Comparison of ENCODE assay signal across 11 cellular contexts in the genomic region with DNA sequence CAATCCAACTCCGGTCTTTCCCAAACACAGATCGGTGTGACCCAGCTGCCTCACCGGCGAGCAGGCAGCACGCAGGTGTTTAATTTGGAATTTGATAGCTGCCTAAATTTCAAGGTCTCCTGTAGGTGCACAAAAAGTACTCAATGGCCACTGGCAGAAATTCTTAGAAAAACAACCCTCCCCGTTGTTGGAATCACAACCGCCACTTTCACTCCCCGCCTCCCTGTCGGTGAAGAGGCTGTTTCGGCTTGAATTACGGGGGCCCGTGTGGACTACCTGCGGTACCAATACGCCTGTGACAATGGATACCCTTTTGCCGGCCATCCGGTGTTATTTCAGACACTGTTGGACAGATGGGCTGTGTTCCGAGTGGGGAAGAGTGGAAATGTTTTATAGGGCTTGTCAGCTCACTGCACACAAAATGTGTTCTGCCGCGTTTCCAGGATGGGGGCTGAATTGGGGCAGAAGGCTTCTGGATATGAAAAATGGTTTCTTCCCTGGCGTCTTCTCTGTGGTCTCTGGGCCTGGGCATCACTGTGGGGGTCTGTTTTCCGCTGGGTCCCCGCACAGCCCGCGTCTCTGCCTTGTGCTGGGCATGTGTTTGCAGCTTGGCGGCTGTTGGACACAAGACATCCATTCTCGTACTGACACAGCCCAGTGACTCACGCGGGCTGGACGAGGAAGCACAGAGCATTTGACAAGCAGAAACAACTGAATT. TPM values are rescaled to one million over a fixed set of nuclear protein-coding genes. Genes with fewer than 3 reads are reported as not detected.
DNase-seq lines count a peak whose midpoint lies in the region; ATAC-seq and TF ChIP-seq lines count a peak whose summit lies in the region.
"Had no signal": no experiment of that assay in that cellular context is flagged by ENCODE, and none has a peak within 500 bp of the region (broad histone marks: within the 10 kb centered on the region; RNA-seq: fewer than 3 reads in every experiment).

No MANE protein-coding gene starts in this region.

- H3K79me1 ChIP-seq in neuronal stem cell (ENCODE audit: low read depth, low read length) = no peaks in the 10 kb centered on the region

- TF ChIP-seq CTCF in Caco-2 (IDR thresholded peaks at IDR 0.05; ENCODE audit: insufficient read depth in 1 of 2, low read depth in 1 of 2, low read length in 1 of 2, severe bottlenecking in 1 of 2, unreplicated experiment in 1 of 2) (no peak), brain (conservative IDR thresholded peaks at IDR 0.05) (no peak), spleen (IDR thresholded peaks at IDR 0.05 in 8 of 11, conservative IDR thresholded peaks at IDR 0.05 in 3 of 11) (no peak)

- H3K27ac ChIP-seq in neuronal stem cell (replicated peaks; ENCODE audit: low read length) (no peak overlapping the region), spleen (no peak overlapping the region)
- H3K27ac ChIP-seq: vagina had no signal

- peak overlapping the region; percentile 20 for H3K23ac ChIP-seq in neuronal stem cell (ENCODE audit: low read depth, low read length, poor library complexity)

- H3K36me3 Mint-ChIP-seq in Caco-2 (ENCODE audit: insufficient read depth, unreplicated experiment) (no peaks in the 10 kb centered on the region), brain (no peaks in the 10 kb centered on the region)
- no peaks in the 10 kb centered on the region for H3K36me3 Mint-ChIP-seq in activated naive CD8-positive, alpha-beta T cell treated with anti-CD3 and anti-CD28 coated beads, Interleukin-2, amount 50 U/mL, for 24 hours (ENCODE audit: low read depth)
- H3K36me3 Mint-ChIP-seq: IgD-negative memory B cell had no signal

- intact Hi-C loops in Caco-2 (cut with micrococcal nuclease; ENCODE audit: unreplicated experiment) = no loop called here
- intact Hi-C loops in spleen (cut with DNase I; ENCODE audit: low total_unique reads) = no loop called here

- no peak overlapping the region for H2BK12ac ChIP-seq in neuronal stem cell (ENCODE audit: low read length)

- CTCF ChIA-PET in Caco-2 (lab: Charles Lee) = interaction anchor here (1.2 kb wide), 1 partner anchor 65 kb away, joined by 3 read pairs; no protein-coding TSS in a partner anchor

- peak overlapping the region; percentile 22 for H3K4me3 ChIP-seq in Caco-2 (ENCODE audit: low read depth, low read length)
- H3K4me3 ChIP-seq in neuronal stem cell (ENCODE audit: low read length in 2 of 2) = no peak overlapping the region
- H3K4me3 ChIP-seq in spleen = no peak overlapping the region

- H3K4me3 Mint-ChIP-seq in Caco-2 (ENCODE audit: unreplicated experiment) (peak overlapping the region; percentile 69), brain (peak overlapping the region in 1 of 5 experiments; percentile 24)
- no peak overlapping the region for H3K4me3 Mint-ChIP-seq in activated naive CD8-positive, alpha-beta T cell treated with anti-CD3 and anti-CD28 coated beads, Interleukin-2, amount 50 U/mL, for 24 hours
- H3K4me3 Mint-ChIP-seq: IgD-negative memory B cell had no signal

- no peak overlapping the region for H4K91ac ChIP-seq in neuronal stem cell (ENCODE audit: low read depth, low read length, poor library complexity)

- H2AK5ac ChIP-seq in neuronal stem cell (ENCODE audit: low read depth, low read length) = peak overlapping the region; percentile 11

- H3K18ac ChIP-seq in neuronal stem cell (ENCODE audit: low read length) = peak overlapping the region; percentile 58

- no peak overlapping the region for H2AFZ ChIP-seq in neuronal stem cell (ENCODE audit: low read length)

- H3K14ac ChIP-seq in neuronal stem cell (ENCODE audit: low read length) = no peak overlapping the region

- H3K9me3 Mint-ChIP-seq in Caco-2 (ENCODE audit: unreplicated experiment) (peaks cover 9% of the 10 kb centered on the region), brain (peaks cover 0 to 7% (median 3%) of the 10 kb centered on the region in 5 experiments)
- no peaks in the 10 kb centered on the region for H3K9me3 Mint-ChIP-seq in activated naive CD8-positive, alpha-beta T cell treated with anti-CD3 and anti-CD28 coated beads, Interleukin-2, amount 50 U/mL, for 24 hours

- DNase-seq in Caco-2 (peak in 1 of 2 experiments; percentile 16), NCI-H2081 (lab: John Stamatoyannopoulos, UW) (peak; percentile 73 to 93), neuronal stem cell (ENCODE audit: low spot score) (no peak), spleen (no peak), OCI-M1 (lab: John Stamatoyannopoulos, UW) (no peak)
- no peak for DNase-seq in activated naive CD8-positive, alpha-beta T cell treated with anti-CD3 and anti-CD28 coated beads, Interleukin-2, amount 50 U/mL, for 24 hours
- DNase-seq: DND-41 had no signal

- H3K4me1 ChIP-seq in Caco-2 (no peaks in the 10 kb centered on the region), neuronal stem cell (ENCODE audit: control insufficient read depth in 2 of 2, insufficient read depth in 1 of 2, low read depth in 1 of 2, low read length in 2 of 2) (peaks cover 0 to 1% of the 10 kb centered on the region in 2 donors), spleen (no peaks in the 10 kb centered on the region)
- H3K4me1 ChIP-seq: vagina had no signal

- no peak overlapping the region for H3K4me2 ChIP-seq in neuronal stem cell (ENCODE audit: insufficient read depth, low read length, poor library complexity, severe bottlenecking)

- H3K4ac ChIP-seq in neuronal stem cell (ENCODE audit: low read length) = no peak overlapping the region

- no peak for TF ChIP-seq POLR2A in spleen (IDR thresholded peaks at IDR 0.05)

- H3K36me3 ChIP-seq in Caco-2 (ENCODE audit: control insufficient read depth, insufficient read depth, low read length) = no peaks in the 10 kb centered on the region
- H3K36me3 ChIP-seq in neuronal stem cell (replicated peaks in 1 of 2; ENCODE audit: control insufficient read depth in 2 of 2, insufficient read depth in 2 of 2, low read length in 2 of 2) = no peaks in the 10 kb centered on the region
- H3K36me3 ChIP-seq in spleen = no peaks in the 10 kb centered on the region
- H3K36me3 ChIP-seq: vagina had no signal

- no peaks in the 10 kb centered on the region for H3K27me3 Mint-ChIP-seq in Caco-2 (ENCODE audit: insufficient read depth, unreplicated experiment)
- no peaks in the 10 kb centered on the region for H3K27me3 Mint-ChIP-seq in brain
- peaks cover 24% of the 10 kb centered on the region for H3K27me3 Mint-ChIP-seq in activated naive CD8-positive, alpha-beta T cell treated with anti-CD3 and anti-CD28 coated beads, Interleukin-2, amount 50 U/mL, for 24 hours

- no peak overlapping the region for H3K27ac Mint-ChIP-seq in Caco-2 (ENCODE audit: unreplicated experiment)
- peak overlapping the region in 3 of 5 experiments; percentile 24 to 48 (median 26) for H3K27ac Mint-ChIP-seq in brain
- no peak overlapping the region for H3K27ac Mint-ChIP-seq in activated naive CD8-positive, alpha-beta T cell treated with anti-CD3 and anti-CD28 coated beads, Interleukin-2, amount 50 U/mL, for 24 hours

- H3K4me1 Mint-ChIP-seq in Caco-2 (ENCODE audit: low read depth, unreplicated experiment) = no peaks in the 10 kb centered on the region
- peaks cover 16% of the 10 kb centered on the region for H3K4me1 Mint-ChIP-seq in brain
- H3K4me1 Mint-ChIP-seq in activated naive CD8-positive, alpha-beta T cell treated with anti-CD3 and anti-CD28 coated beads, Interleukin-2, amount 50 U/mL, for 24 hours = no peaks in the 10 kb centered on the region
- H3K4me1 Mint-ChIP-seq: IgD-negative memory B cell had no signal

- H2BK15ac ChIP-seq in neuronal stem cell (ENCODE audit: low read length) = peak overlapping the region; percentile 72

- peak overlapping the region; percentile 15 for H2BK5ac ChIP-seq in neuronal stem cell (ENCODE audit: low read length)

- no CpG with 5 or more reads among the region's 29 CpGs for whole genome bisulfite sequencing in neuronal stem cell (ENCODE audit: extremely low coverage in 2 of 2, insufficient read length in 2 of 2, insufficient replicate concordance in 1 of 2), 2 donors
- 72 to 82% (median 80%) methylated on average over 29 of the region's 29 CpGs for WGBS in spleen, 5 donors

- BruUV-seq in Caco-2 (replicated peaks; lab: Mats Ljungman, UMichigan) = no TSS peak

- POLR2A ChIA-PET in Caco-2 (lab: Charles Lee) = no interaction called here

- no peak overlapping the region for H3K9ac ChIP-seq in neuronal stem cell (ENCODE audit: low read depth, low read length, poor library complexity)

- no peaks in the 10 kb centered on the region for H3K27me3 ChIP-seq in Caco-2 (replicated peaks; ENCODE audit: control insufficient read depth, insufficient read depth, low read length)
- no peaks in the 10 kb centered on the region for H3K27me3 ChIP-seq in neuronal stem cell (ENCODE audit: control insufficient read depth in 3 of 3, insufficient read depth in 3 of 3, low read depth in 1 of 3, low read length in 3 of 3)
- H3K27me3 ChIP-seq in spleen (replicated peaks in 1 of 7) = peaks cover 0 to 68% (median 6%) of the 10 kb centered on the region in 7 donors
- H3K27me3 ChIP-seq: vagina had no signal

- ATAC-seq in activated naive CD8-positive, alpha-beta T cell treated with anti-CD3 and anti-CD28 coated beads, Interleukin-2, amount 50 U/mL, for 24 hours = no peak
- ATAC-seq in HG02973 (IDR thresholded peaks at IDR 0.05; ENCODE audit: unreplicated experiment) = no peak

- H3K9me3 ChIP-seq in Caco-2 (no peaks in the 10 kb centered on the region), neuronal stem cell (replicated peaks in 1 of 2; ENCODE audit: control insufficient read depth in 2 of 2, insufficient read depth in 1 of 2, low read depth in 1 of 2, low read length in 2 of 2) (no peaks in the 10 kb centered on the region), spleen (no peaks in the 10 kb centered on the region)
- H3K9me3 ChIP-seq: vagina had no signal

- no peak overlapping the region for H4K8ac ChIP-seq in neuronal stem cell (ENCODE audit: low read depth, low read length)

- peak overlapping the region; percentile 90 for H2BK120ac ChIP-seq in neuronal stem cell (ENCODE audit: low read depth, low read length)

RNA-seq across cellular contexts. Expression of gene ZIC5, which starts 45.4 kb away (rescaled TPM):
- 0.49 and 0.66 TPM in 2 replicates for total RNA-seq in Caco-2 (2022)
- 49.1 TPM for polyA plus RNA-seq in brain (ENCODE audit: insufficient read depth, low read depth, low replicate concordance)
- 18.1 TPM for polyA plus RNA-seq in neuronal stem cell (2013, experiment 1 of 2)
- polyA plus RNA-seq in neuronal stem cell (2013, experiment 2 of 2) = 18.3 TPM
- not detected for total RNA-seq in spleen
- polyA plus RNA-seq in spleen = not detected
- total RNA-seq: vagina had no signal
- polyA plus RNA-seq: IgD-negative memory B cell had no signal

RNA-seq across cellular contexts. Expression of gene ZIC2, which starts 55.4 kb away (rescaled TPM):
- 1.3 and 1.9 TPM in 2 replicates for total RNA-seq in Caco-2 (2022)
- 300 TPM for polyA plus RNA-seq in brain (ENCODE audit: insufficient read depth, low read depth, low replicate concordance)
- polyA plus RNA-seq in neuronal stem cell (2013, experiment 1 of 2) = 120 TPM
- polyA plus RNA-seq in neuronal stem cell (2013, experiment 2 of 2) = 122 TPM
- total RNA-seq in spleen = not detected
- not detected for polyA plus RNA-seq in spleen
- total RNA-seq: vagina had no signal
- polyA plus RNA-seq: IgD-negative memory B cell had no signal

Comparison
In these comparisons a context has a peak if more than half of its experiments do, and no peak if none do; other contexts are left out.
1. DNase-seq: peak in NCI-H2081 (2 of 2); none in neuronal stem cell (single experiment), activated naive CD8-positive, alpha-beta T cell treated with anti-CD3 and anti-CD28 coated beads, Interleukin-2, amount 50 U/mL, for 24 hours (single experiment), spleen (single experiment) and OCI-M1 (single experiment).
2. H3K27ac Mint-ChIP-seq: peak in brain (3 of 5); none in Caco-2 (single experiment) and activated naive CD8-positive, alpha-beta T cell treated with anti-CD3 and anti-CD28 coated beads, Interleukin-2, amount 50 U/mL, for 24 hours (single experiment).